In genomic region chr3:8097690-8098089, GRCh38 we compare ENCODE assay signal across 23 cellular contexts.
A peak's percentile ranks its signal among the peaks of the same experiment; 100 is the strongest.
DNase-seq lines count a peak whose midpoint lies in the region; ATAC-seq, FAIRE-seq and TF ChIP-seq lines count a peak whose summit lies in the region.
"Had no signal": no experiment of that assay in that cellular context is flagged by ENCODE, and none has a peak within 500 bp of the region (broad histone marks: within the 10 kb centered on the region; RNA-seq: fewer than 3 reads in every experiment).

No MANE protein-coding gene starts in this region.

- peak; percentile 7; the same call in 1 of the 2 replicates for TF ChIP-seq RAD21 in SK-N-SH (IDR thresholded peaks at IDR 0.05; ENCODE audit: low read length)
- no peak for TF ChIP-seq RAD21 in neural cell (conservative IDR thresholded peaks at IDR 0.05)

- no peaks in the 10 kb centered on the region for H3K27me3 ChIP-seq in SK-N-SH (ENCODE audit: insufficient read depth)
- H3K27me3 ChIP-seq in neural cell (ENCODE audit: insufficient read depth, low read depth, low read length): no peaks in the 10 kb centered on the region
- H3K27me3 ChIP-seq: BE2C had no signal

- H3F3A ChIP-seq in SK-N-SH (replicated peaks; ENCODE audit: insufficient read depth) (no peaks in the 10 kb centered on the region), neural cell (ENCODE audit: insufficient read depth, low read length, poor library complexity, severe bottlenecking) (no peaks in the 10 kb centered on the region)

- POLR2A ChIA-PET in SK-N-SH (lab: Yijun Ruan, JAX): no interaction called here

- WGBS in SK-N-SH (ENCODE audit: low lambda C conversion rate): 56% methylated on average over 4 of the region's 4 CpGs

- H3K4me2 ChIP-seq in SK-N-SH (no peak overlapping the region), neural cell (ENCODE audit: low read length) (no peak overlapping the region)

- FAIRE-seq in RCC 7860 (lab: Jason Lieb, UNC): no peak
- FAIRE-seq: GM12892, GM18507, H1 had no signal

- H4K20me1 ChIP-seq in SK-N-SH (ENCODE audit: insufficient read depth): no peaks in the 10 kb centered on the region
- no peaks in the 10 kb centered on the region for H4K20me1 ChIP-seq in neural cell (ENCODE audit: insufficient read depth)

- no peaks in the 10 kb centered on the region for H3K9me3 ChIP-seq in SK-N-SH
- H3K9me3 ChIP-seq in neural cell (ENCODE audit: low read length): no peaks in the 10 kb centered on the region
- H3K9me3 ChIP-seq: BE2C had no signal

- no peak for TF ChIP-seq CTCF in SK-N-SH (IDR thresholded peaks at IDR 0.05)
- peak; percentile 51 for TF ChIP-seq CTCF in LNCaP clone FGC (IDR thresholded peaks at IDR 0.05; ENCODE audit: control insufficient read depth, extremely low read depth, insufficient read depth)
- peak; percentile 2 for TF ChIP-seq CTCF in cardiac fibroblast (IDR thresholded peaks at IDR 0.05; ENCODE audit: low read depth, low read length)
- TF ChIP-seq CTCF in neural cell (IDR thresholded peaks at IDR 0.05; ENCODE audit: poor library complexity, severe bottlenecking): peak; percentile 21

- peaks cover 0 to 3% of the 10 kb centered on the region in 2 experiments; a peak in 2 of 4 replicates for H3K4me1 ChIP-seq in SK-N-SH (ENCODE audit: control insufficient read depth in 1 of 2, insufficient read depth in 2 of 2, low read depth in 1 of 2, low read length in 1 of 2)
- H3K4me1 ChIP-seq: BE2C had no signal

- no peak overlapping the region for H3K4me3 ChIP-seq in SK-N-SH (ENCODE audit: low read depth in 2 of 2, low read length in 1 of 2)
- no peak overlapping the region for H3K4me3 ChIP-seq in LNCaP clone FGC (ENCODE audit: low read depth, low read length)
- H3K4me3 ChIP-seq in cardiac fibroblast (replicated peaks in 1 of 2; ENCODE audit: low read depth in 2 of 2, low read length in 2 of 2): no peak overlapping the region
- no peak overlapping the region for H3K4me3 ChIP-seq in neural cell (ENCODE audit: low read length)

- DNase-seq in SK-N-SH: no peak
- DNase-seq in LNCaP clone FGC (ENCODE audit: low read depth): no peak
- no peak for DNase-seq in cardiac fibroblast (ENCODE audit: low read depth in 2 of 2)
- no peak for DNase-seq in cortex of kidney (lab: John Stamatoyannopoulos, UW)
- no peak for DNase-seq in RCC 7860 (ENCODE audit: low spot score)
- no peak for DNase-seq in NCI-H524 (lab: John Stamatoyannopoulos, UW)
- DNase-seq: BE2C; Calu3; CD4-positive, alpha-beta T cell; DMS53; HFFc6; NCI-H1417 treated with DMSO at 0.1 percent for 48 hours; NCI-H187 treated with DMSO at 0.1 percent for 48 hours; NCI-H2227 treated with DMSO at 0.1 percent for 48 hours; NCI-H524 treated with DMSO at 0.1 percent for 48 hours; OCI-M1; SIG-M5 had no signal

- H3K9ac ChIP-seq in SK-N-SH (no peak overlapping the region), neural cell (ENCODE audit: low read length) (no peak overlapping the region)

- TF ChIP-seq EP300 in SK-N-SH (IDR thresholded peaks at IDR 0.05; ENCODE audit: borderline replicate concordance in 1 of 2, low read depth in 1 of 2, low read length in 1 of 2) (no peak), neural cell (conservative IDR thresholded peaks at IDR 0.05; ENCODE audit: poor library complexity, severe bottlenecking) (no peak)

- H3K36me3 ChIP-seq in SK-N-SH (replicated peaks in 1 of 2; ENCODE audit: control insufficient read depth in 1 of 2, insufficient read depth in 2 of 2, low read length in 1 of 2) (no peaks in the 10 kb centered on the region), neural cell (ENCODE audit: insufficient read depth, low read length) (no peaks in the 10 kb centered on the region)
- H3K36me3 ChIP-seq: BE2C had no signal

- CTCF ChIA-PET in SK-N-SH (lab: Yijun Ruan, JAX): interaction anchor here (1.2 kb wide), 1 partner anchor 15 kb away, joined by 3 read pairs; no protein-coding TSS in a partner anchor

- no peak overlapping the region for H2AFZ ChIP-seq in SK-N-SH (ENCODE audit: low read depth)
- H2AFZ ChIP-seq in neural cell (ENCODE audit: low read depth, low read length): no peak overlapping the region

- no peak overlapping the region for H3K27ac ChIP-seq in SK-N-SH (ENCODE audit: low read depth in 2 of 2, low read length in 1 of 2)
- H3K27ac ChIP-seq in neural cell (ENCODE audit: low read length): no peak overlapping the region
- H3K27ac ChIP-seq: RWPE1 had no signal

- no peaks in the 10 kb centered on the region for H3K9me2 ChIP-seq in SK-N-SH
- no peaks in the 10 kb centered on the region for H3K9me2 ChIP-seq in neural cell (ENCODE audit: insufficient read depth, low read length)

- no peak for ATAC-seq in SK-N-SH treated with all-trans-retinoic acid at 6 μM for 48 hours

- H3K79me2 ChIP-seq in SK-N-SH (ENCODE audit: insufficient read depth) (no peaks in the 10 kb centered on the region), neural cell (replicated peaks; ENCODE audit: insufficient read depth, low read length) (no peaks in the 10 kb centered on the region)

TF ChIP-seq in SK-N-SH, 30 proteins besides CTCF, POLR2A, EP300 and RAD21 (continues in another document):
- TF ChIP-seq TCF12 (IDR thresholded peaks at IDR 0.05) (no peak), IRF3 (IDR thresholded peaks at IDR 0.05; ENCODE audit: low read depth, low read length) (no peak), SMC3 (IDR thresholded peaks at IDR 0.05; ENCODE audit: low read depth, low read length) (no peak), TAF1 (IDR thresholded peaks at IDR 0.05; ENCODE audit: borderline replicate concordance, low read depth, low read length) (no peak), USF2 (IDR thresholded peaks at IDR 0.05; ENCODE audit: borderline replicate concordance, low read depth, low read length) (no peak)

TF ChIP-seq in SK-N-SH treated with all-trans-retinoic acid at 6 μM for 48 hours, 23 proteins besides CTCF, POLR2A, EP300 and RAD21 (continues in another document):
- TF ChIP-seq TOX (CRISPR knock-in tag; IDR thresholded peaks at IDR 0.05; ENCODE audit: borderline replicate concordance): no peak
- TF ChIP-seq PATZ1 (CRISPR knock-in tag; IDR thresholded peaks at IDR 0.05; ENCODE audit: borderline replicate concordance): no peak
- no peak for TF ChIP-seq ZNF8 (CRISPR knock-in tag; IDR thresholded peaks at IDR 0.05)
- no peak for TF ChIP-seq ZC3H10 (CRISPR knock-in tag; IDR thresholded peaks at IDR 0.05)
- TF ChIP-seq BACH2 (CRISPR knock-in tag; IDR thresholded peaks at IDR 0.05; ENCODE audit: borderline replicate concordance): no peak
- TF ChIP-seq ARNTL (CRISPR knock-in tag; IDR thresholded peaks at IDR 0.05; ENCODE audit: borderline replicate concordance, low read depth): no peak
- TF ChIP-seq ESRRG (CRISPR knock-in tag; IDR thresholded peaks at IDR 0.05): no peak

TF ChIP-seq in neural cell, 6 proteins besides CTCF, POLR2A, EP300 and RAD21:
- no peak for TF ChIP-seq MXI1 (conservative IDR thresholded peaks at IDR 0.05; ENCODE audit: poor library complexity, severe bottlenecking)
- TF ChIP-seq SMC3 (conservative IDR thresholded peaks at IDR 0.05; ENCODE audit: poor library complexity): no peak
- no peak for TF ChIP-seq REST (IDR thresholded peaks at IDR 0.05; ENCODE audit: borderline replicate concordance)
- no peak for TF ChIP-seq POLR2AphosphoS5 (IDR thresholded peaks at IDR 0.05)
- TF ChIP-seq EZH2 (IDR thresholded peaks at IDR 0.05; ENCODE audit: borderline replicate concordance, insufficient read depth, low read length, poor library complexity, severe bottlenecking): no peak
- TF ChIP-seq TAF1 (IDR thresholded peaks at IDR 0.05; ENCODE audit: low read depth): no peak
TF ChIP-seq in neural cell: peak in this region for 0.
